Comparison of ENCODE assay signal across 10 cellular contexts in genomic region chr2:86223098-86223681, GRCh38. TPM values are rescaled to one million over a fixed set of nuclear protein-coding genes. Genes with fewer than 3 reads are reported as not detected.
A peak's percentile ranks its signal among the peaks of the same experiment; 100 is the strongest.
DNase-seq lines count a peak whose midpoint lies in the region; ATAC-seq lines count a peak whose summit lies in the region.
"Had no signal": no experiment of that assay in that cellular context is flagged by ENCODE, and none has a peak within 500 bp of the region (broad histone marks: within the 10 kb centered on the region; RNA-seq: fewer than 3 reads in every experiment).

No MANE protein-coding gene starts in this region.

- ATAC-seq in activated T-helper 17 cell treated with anti-CD3 and anti-CD28 coated beads, Interleukin-2, amount 50 U/mL, for 72 hours (replicated peaks) = no peak
- ATAC-seq in HG03520 (IDR thresholded peaks at IDR 0.05; ENCODE audit: unreplicated experiment) = no peak
- ATAC-seq: CD8-positive, alpha-beta T cell; natural killer cell had no signal

- H3K36me3 Mint-ChIP-seq in activated T-helper 17 cell treated with anti-CD3 and anti-CD28 coated beads, Interleukin-2, amount 50 U/mL, for 72 hours (ENCODE audit: low read depth) = no peaks in the 10 kb centered on the region
- H3K36me3 Mint-ChIP-seq: CD8-positive, alpha-beta T cell; natural killer cell had no signal

- intact Hi-C loops in head of caudate nucleus (cut with DNase I) = no loop called here

- H3K4me1 Mint-ChIP-seq in activated T-helper 17 cell treated with anti-CD3 and anti-CD28 coated beads, Interleukin-2, amount 50 U/mL, for 72 hours = peaks cover 1% of the 10 kb centered on the region

- no peaks in the 10 kb centered on the region for H3K9me3 Mint-ChIP-seq in activated T-helper 17 cell treated with anti-CD3 and anti-CD28 coated beads, Interleukin-2, amount 50 U/mL, for 72 hours
- H3K9me3 Mint-ChIP-seq: CD8-positive, alpha-beta T cell; natural killer cell had no signal

- peak overlapping the region; percentile 44 for H3K27ac Mint-ChIP-seq in activated T-helper 17 cell treated with anti-CD3 and anti-CD28 coated beads, Interleukin-2, amount 50 U/mL, for 72 hours
- H3K27ac Mint-ChIP-seq: CD8-positive, alpha-beta T cell; natural killer cell had no signal

- no peaks in the 10 kb centered on the region for H3K27me3 Mint-ChIP-seq in activated T-helper 17 cell treated with anti-CD3 and anti-CD28 coated beads, Interleukin-2, amount 50 U/mL, for 72 hours

- no peak overlapping the region for H3K4me3 Mint-ChIP-seq in activated T-helper 17 cell treated with anti-CD3 and anti-CD28 coated beads, Interleukin-2, amount 50 U/mL, for 72 hours
- H3K4me3 Mint-ChIP-seq: CD8-positive, alpha-beta T cell; natural killer cell had no signal

- peak; percentile 84 for DNase-seq in AG20443 (ENCODE audit: low spot score)
- DNase-seq in head of caudate nucleus = peak; percentile 30 to 90 (median 68)
- peak in 46 of 56 donors; percentile 11 to 75 (median 51) for DNase-seq in nucleus accumbens (lab: John Stamatoyannopoulos, UW)
- DNase-seq in NCI-H69 (lab: John Stamatoyannopoulos, UW) = no peak
- no peak for DNase-seq in activated T-cell treated with anti-CD3 and anti-CD28 coated beads, Interleukin-2, amount 50 U/mL, for 48 hours
- DNase-seq in activated effector memory CD4-positive, alpha-beta T cell treated with anti-CD3 and anti-CD28 coated beads, Interleukin-2, amount 50 U/mL, for 16 hours = no peak
- DNase-seq: CD8-positive, alpha-beta T cell; natural killer cell had no signal

RNA-seq across cellular contexts. Expression of gene MRPL35, which starts 23.9 kb away (rescaled TPM):
- total RNA-seq in activated T-helper 17 cell treated with anti-CD3 and anti-CD28 coated beads, Interleukin-2, amount 50 U/mL, for 72 hours = 10 to 100 TPM; 39.4 to 59.5 TPM

RNA-seq across cellular contexts. Expression of gene IMMT, which starts 27.9 kb away (rescaled TPM):
- total RNA-seq in activated T-helper 17 cell treated with anti-CD3 and anti-CD28 coated beads, Interleukin-2, amount 50 U/mL, for 72 hours = 100 to 1,000 TPM; 138 to 163 TPM

Comparison
In these comparisons a context has a peak if more than half of its experiments do, and no peak if none do; other contexts are left out.
1. DNase-seq: peak in AG20443 (single experiment), head of caudate nucleus (42 of 42) and nucleus accumbens (46 of 56); none in NCI-H69 (single experiment), activated T-cell treated with anti-CD3 and anti-CD28 coated beads, Interleukin-2, amount 50 U/mL, for 48 hours (0 of 2) and activated effector memory CD4-positive, alpha-beta T cell treated with anti-CD3 and anti-CD28 coated beads, Interleukin-2, amount 50 U/mL, for 16 hours (single experiment).